In genomic region chr19:18191640-18192062, GRCh38 we compare ENCODE assay signal across 8 cellular contexts. TPM values are rescaled to one million over a fixed set of nuclear protein-coding genes. Genes with fewer than 3 reads are reported as not detected.
DNase-seq lines count a peak whose midpoint lies in the region; ATAC-seq and TF ChIP-seq lines count a peak whose summit lies in the region.

No MANE protein-coding gene starts in this region.

- no peaks in the 10 kb centered on the region for H3K79me1 ChIP-seq in neuronal stem cell (ENCODE audit: low read depth, low read length)

- H3K14ac ChIP-seq in neuronal stem cell (ENCODE audit: low read length) = no peak overlapping the region

- no peak for TF ChIP-seq POLR2A in NB4 (IDR thresholded peaks at IDR 0.05; ENCODE audit: extremely low read depth, insufficient read length)

- WGBS in neuronal stem cell (ENCODE audit: extremely low coverage in 2 of 2, insufficient read length in 2 of 2, insufficient replicate concordance in 1 of 2), 2 donors = no CpG with 5 or more reads among the region's 5 CpGs

- H2BK120ac ChIP-seq in neuronal stem cell (ENCODE audit: low read depth, low read length) = no peak overlapping the region

- no peak overlapping the region for H4K8ac ChIP-seq in neuronal stem cell (ENCODE audit: low read depth, low read length)

- peak overlapping the region; percentile 55 for H2AFZ ChIP-seq in neuronal stem cell (ENCODE audit: low read length)

- H3K4me2 ChIP-seq in BLaER1 treated with 17β-estradiol and CSF1 and Interleukin-3, amounts not matched to agents 10 nM and 100 nM = peak overlapping the region; percentile 75 to 97 (median 90)
- H3K4me2 ChIP-seq in neuronal stem cell (ENCODE audit: insufficient read depth, low read length, poor library complexity, severe bottlenecking) = no peak overlapping the region

- no peak overlapping the region for H2AK5ac ChIP-seq in neuronal stem cell (ENCODE audit: low read depth, low read length)

- H3K27me3 ChIP-seq in BLaER1 treated with 17β-estradiol and CSF1 and Interleukin-3, amounts not matched to agents 10 nM and 100 nM = no peaks in the 10 kb centered on the region
- H3K27me3 ChIP-seq in duodenal mucosa (ENCODE audit: control insufficient read depth in 1 of 2, insufficient read depth in 2 of 2, low read length in 2 of 2) (no peaks in the 10 kb centered on the region), neuronal stem cell (ENCODE audit: control insufficient read depth in 3 of 3, insufficient read depth in 3 of 3, low read depth in 1 of 3, low read length in 3 of 3) (no peaks in the 10 kb centered on the region)

- ATAC-seq in HG03025 (IDR thresholded peaks at IDR 0.05; ENCODE audit: low FRiP score, unreplicated experiment) = no peak

- no peak overlapping the region for H2BK15ac ChIP-seq in neuronal stem cell (ENCODE audit: low read length)

- no peak overlapping the region for H3K23ac ChIP-seq in neuronal stem cell (ENCODE audit: low read depth, low read length, poor library complexity)

- DNase-seq in NB4 (ENCODE audit: low read depth) (no peak), neuronal stem cell (ENCODE audit: low spot score) (no peak), inferior parietal cortex (ENCODE audit: extremely low spot score) (no peak), NCI-H1694 (lab: John Stamatoyannopoulos, UW) (no peak)
- DNase-seq in central memory CD4-positive, alpha-beta T cell = no peak

- H3K9me3 ChIP-seq in BLaER1 treated with 17β-estradiol and CSF1 and Interleukin-3, amounts not matched to agents 10 nM and 100 nM (replicated peaks in 1 of 11) = no peaks in the 10 kb centered on the region
- no peaks in the 10 kb centered on the region for H3K9me3 ChIP-seq in duodenal mucosa (ENCODE audit: control insufficient read depth in 1 of 2, low read length in 2 of 2)
- H3K9me3 ChIP-seq in neuronal stem cell (replicated peaks in 1 of 2; ENCODE audit: control insufficient read depth in 2 of 2, insufficient read depth in 1 of 2, low read depth in 1 of 2, low read length in 2 of 2) = no peaks in the 10 kb centered on the region

- no peak overlapping the region for H2BK5ac ChIP-seq in neuronal stem cell (ENCODE audit: low read length)

- H3K36me3 ChIP-seq in BLaER1 treated with 17β-estradiol and CSF1 and Interleukin-3, amounts not matched to agents 10 nM and 100 nM = peaks cover 5 to 30% (median 11%) of the 10 kb centered on the region in 11 experiments; a peak in 17 of 22 replicates
- H3K36me3 ChIP-seq in duodenal mucosa (ENCODE audit: control insufficient read depth in 1 of 2, insufficient read depth in 2 of 2, low read length in 2 of 2) (peaks cover 0 to 10% of the 10 kb centered on the region in 2 donors), neuronal stem cell (replicated peaks in 1 of 2; ENCODE audit: control insufficient read depth in 2 of 2, insufficient read depth in 2 of 2, low read length in 2 of 2) (peaks cover 8 to 15% of the 10 kb centered on the region in 2 donors)

- peaks cover 0 to 18% (median 0%) of the 10 kb centered on the region in 11 experiments; a peak in 6 of 22 replicates for H4K20me1 ChIP-seq in BLaER1 treated with 17β-estradiol and CSF1 and Interleukin-3, amounts not matched to agents 10 nM and 100 nM

- no peak overlapping the region for H4K91ac ChIP-seq in neuronal stem cell (ENCODE audit: low read depth, low read length, poor library complexity)

- H2BK12ac ChIP-seq in neuronal stem cell (ENCODE audit: low read length) = no peak overlapping the region

- peaks cover 28 to 52% (median 47%) of the 10 kb centered on the region in 10 experiments for H3K4me1 ChIP-seq in BLaER1 treated with 17β-estradiol and CSF1 and Interleukin-3, amounts not matched to agents 10 nM and 100 nM
- peaks cover 10 to 22% of the 10 kb centered on the region in 2 donors for H3K4me1 ChIP-seq in duodenal mucosa (ENCODE audit: control insufficient read depth in 1 of 2, insufficient read depth in 2 of 2, low read length in 2 of 2)
- peaks cover 7 to 14% of the 10 kb centered on the region in 2 donors for H3K4me1 ChIP-seq in neuronal stem cell (ENCODE audit: control insufficient read depth in 2 of 2, insufficient read depth in 1 of 2, low read depth in 1 of 2, low read length in 2 of 2)

- peak overlapping the region; percentile 76 to 89 (median 84); a peak in 21 of 22 replicates for H3K27ac ChIP-seq in BLaER1 treated with 17β-estradiol and CSF1 and Interleukin-3, amounts not matched to agents 10 nM and 100 nM
- peak overlapping the region; percentile 91 for H3K27ac ChIP-seq in duodenal mucosa (ENCODE audit: low read depth, low read length)
- no peak overlapping the region for H3K27ac ChIP-seq in neuronal stem cell (replicated peaks; ENCODE audit: low read length)

- H3K18ac ChIP-seq in neuronal stem cell (ENCODE audit: low read length) = no peak overlapping the region

- peak overlapping the region; percentile 56 to 81 (median 64); a peak in 19 of 20 replicates for H3K4me3 ChIP-seq in BLaER1 treated with 17β-estradiol and CSF1 and Interleukin-3, amounts not matched to agents 10 nM and 100 nM
- peak overlapping the region; percentile 63 for H3K4me3 ChIP-seq in NB4 (ENCODE audit: low read depth, low read length)
- H3K4me3 ChIP-seq in duodenal mucosa (ENCODE audit: low read depth in 1 of 2, low read length in 2 of 2) = peak overlapping the region; percentile 77 to 80
- no peak overlapping the region for H3K4me3 ChIP-seq in neuronal stem cell (ENCODE audit: low read length in 2 of 2)

- no peak overlapping the region for H3K4ac ChIP-seq in neuronal stem cell (ENCODE audit: low read length)

- H3K9ac ChIP-seq in BLaER1 treated with 17β-estradiol and CSF1 and Interleukin-3, amounts not matched to agents 10 nM and 100 nM = peak overlapping the region; percentile 76 to 86 (median 80); a peak in 21 of 22 replicates
- peak overlapping the region; percentile 87 to 93 for H3K9ac ChIP-seq in duodenal mucosa (ENCODE audit: low read depth in 1 of 2, low read length in 2 of 2)
- no peak overlapping the region for H3K9ac ChIP-seq in neuronal stem cell (ENCODE audit: low read depth, low read length, poor library complexity)

- TF ChIP-seq CTCF in NB4 (IDR thresholded peaks at IDR 0.05; ENCODE audit: low read depth, low read length) = no peak

RNA-seq across cellular contexts. Expression of gene MPV17L2, which starts 1.4 kb away (rescaled TPM):
- 21.4 TPM for polyA plus RNA-seq in neuronal stem cell (2013, experiment 1 of 2)
- 20.5 TPM for polyA plus RNA-seq in neuronal stem cell (2013, experiment 2 of 2)

RNA-seq across cellular contexts. Expression of gene RAB3A, which starts 12.2 kb away (rescaled TPM):
- polyA plus RNA-seq in neuronal stem cell (2013, experiment 1 of 2) = 3.4 TPM
- polyA plus RNA-seq in neuronal stem cell (2013, experiment 2 of 2) = 4.3 TPM

RNA-seq across cellular contexts. Expression of gene IFI30, which starts 18.0 kb away (rescaled TPM):
- 0.79 TPM for polyA plus RNA-seq in neuronal stem cell (2013, experiment 1 of 2)
- polyA plus RNA-seq in neuronal stem cell (2013, experiment 2 of 2) = 0.73 TPM

RNA-seq across cellular contexts. Expression of gene PDE4C, which starts 34.6 kb away (rescaled TPM):
- polyA plus RNA-seq in neuronal stem cell (2013, experiment 1 of 2) = 0.14 TPM
- polyA plus RNA-seq in neuronal stem cell (2013, experiment 2 of 2) = 0.12 TPM

RNA-seq across cellular contexts. Expression of gene PIK3R2, which starts 38.7 kb away (rescaled TPM):
- polyA plus RNA-seq in neuronal stem cell (2013, experiment 1 of 2) = 52.3 TPM
- 51.8 TPM for polyA plus RNA-seq in neuronal stem cell (2013, experiment 2 of 2)

Comparison
In these comparisons a context has a peak if more than half of its experiments do, and no peak if none do; other contexts are left out.
1. H3K4me3 ChIP-seq: peak in BLaER1 treated with 17β-estradiol and CSF1 and Interleukin-3, amounts not matched to agents 10 nM and 100 nM (10 of 10), NB4 (single experiment) and duodenal mucosa (2 of 2); none in neuronal stem cell (0 of 2).